12 cellular contexts compared by ENCODE assay signal in the genomic region with DNA sequence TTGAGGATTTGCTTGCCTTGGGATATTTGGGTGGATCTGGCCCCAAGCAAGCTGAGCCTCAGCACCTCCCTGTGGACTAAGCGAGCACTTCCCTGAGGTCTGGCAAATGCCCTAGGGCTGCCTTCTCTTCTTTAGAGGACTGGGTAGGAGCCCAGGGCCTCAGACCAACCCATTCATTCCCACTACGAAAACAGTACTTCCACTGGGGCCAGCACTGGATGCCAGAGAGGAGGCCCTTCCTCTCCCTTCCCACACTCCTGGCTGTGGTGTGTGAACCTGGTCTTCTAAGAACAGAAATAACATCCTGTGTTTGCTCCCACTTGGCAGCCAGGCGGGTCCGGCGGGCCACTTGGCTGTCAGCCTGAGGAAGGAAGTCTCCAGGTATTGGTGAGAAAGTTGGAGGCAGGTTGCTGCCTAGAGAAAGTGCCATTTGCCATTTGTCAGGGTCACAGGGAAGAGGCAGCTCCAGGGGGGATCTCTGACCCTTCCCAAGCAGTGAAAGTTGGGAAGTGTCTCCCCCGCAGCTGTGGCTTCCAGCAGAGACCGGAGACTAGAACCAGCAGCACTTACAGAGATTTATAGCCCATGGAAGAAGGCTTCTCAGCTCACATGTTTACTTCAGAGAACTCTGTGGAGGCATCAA.
DNase-seq lines count a peak whose midpoint lies in the region; ATAC-seq, FAIRE-seq and TF ChIP-seq lines count a peak whose summit lies in the region.
"Had no signal": no experiment of that assay in that cellular context is flagged by ENCODE, and none has a peak within 500 bp of the region (broad histone marks: within the 10 kb centered on the region; RNA-seq: fewer than 3 reads in every experiment).

No MANE protein-coding gene starts in this region.

- TF ChIP-seq RAD21 in H1 (IDR thresholded peaks at IDR 0.05 in 1 of 2, conservative IDR thresholded peaks at IDR 0.05 in 1 of 2; ENCODE audit: low read depth in 2 of 2, low read length in 2 of 2), result peak; percentile 70 to 81

- H3K4me3 ChIP-seq in right atrium auricular region (no peak overlapping the region), H1 (ENCODE audit: extremely low read depth in 1 of 4, insufficient read depth in 2 of 4, low read depth in 3 of 4, low read length in 4 of 4) (no peak overlapping the region)

- H3K9me3 ChIP-seq in right atrium auricular region (no peaks in the 10 kb centered on the region), H1 (ENCODE audit: insufficient read depth in 2 of 2, low read depth in 1 of 2, low read length in 1 of 2) (no peaks in the 10 kb centered on the region)

- no peak overlapping the region; the same call in 1 of the 2 replicates for H3K18ac ChIP-seq in H1 (ENCODE audit: extremely low read depth, low read length)

- peak overlapping the region in 1 of 2 donors; percentile 48 for H3K27ac ChIP-seq in right atrium auricular region
- H3K27ac ChIP-seq in H1 (ENCODE audit: low read depth, low read length), result 0 out of 2 replicates have a peak overlapping the region, but pooled peaks have one; percentile 5

- H3K36me3 ChIP-seq in right atrium auricular region (no peaks in the 10 kb centered on the region), H1 (ENCODE audit: control insufficient read depth in 2 of 4, insufficient read depth in 4 of 4, low read length in 3 of 4) (no peaks in the 10 kb centered on the region)

- H3K9ac ChIP-seq in H1 (replicated peaks in 1 of 4; ENCODE audit: extremely low read depth in 1 of 4, low read depth in 3 of 4, low read length in 3 of 4), result no peak overlapping the region

- H2BK5ac ChIP-seq in H1 (ENCODE audit: low read depth, low read length), result no peak overlapping the region

- no peak overlapping the region; the same call in 1 of the 2 replicates for H2BK20ac ChIP-seq in H1 (ENCODE audit: low read length)

- intact Hi-C loops in Right ventricle myocardium inferior (cut with DNase I), result no loop called here

- no peak overlapping the region; the same call in 1 of the 2 replicates for H2BK12ac ChIP-seq in H1 (ENCODE audit: low read depth, low read length)

- ATAC-seq in Right ventricle myocardium inferior, result peak; percentile 62
- no peak for ATAC-seq in GM19455 (IDR thresholded peaks at IDR 0.05; ENCODE audit: unreplicated experiment)
- no peak for ATAC-seq in HG03342 (IDR thresholded peaks at IDR 0.05; ENCODE audit: unreplicated experiment)

- no peak overlapping the region for H4K8ac ChIP-seq in H1 (ENCODE audit: extremely low read depth, insufficient read depth, low read length)

- H3K4me1 ChIP-seq in right atrium auricular region (peaks cover 0 to 14% of the 10 kb centered on the region in 2 donors), H1 (replicated peaks in 1 of 4; ENCODE audit: control insufficient read depth in 3 of 4, insufficient read depth in 4 of 4, low read length in 3 of 4) (peaks cover 3 to 11% (median 6%) of the 10 kb centered on the region in 4 experiments)

- no peak overlapping the region for H3K23ac ChIP-seq in H1 (ENCODE audit: insufficient read length)

- no peak for TF ChIP-seq POLR2A in H1 (IDR thresholded peaks at IDR 0.05; ENCODE audit: control extremely low read depth in 1 of 2, low read depth in 2 of 2, low read length in 2 of 2)

- CTCF ChIA-PET in H1 (lab: Charles Lee; ENCODE audit: partially characterized antibody), result interaction anchor here (0.5 to 2.4 kb wide), 13 partner anchors 13 to 439 kb away, joined by 3 to 9 read pairs (median 3); no protein-coding TSS in a partner anchor

- H2AK5ac ChIP-seq in H1 (ENCODE audit: low read depth, low read length), result no peak overlapping the region

- no peak overlapping the region for H3K14ac ChIP-seq in H1 (ENCODE audit: insufficient read length)

- no peak overlapping the region for H3K56ac ChIP-seq in H1 (replicated peaks; ENCODE audit: insufficient read length, low read depth, low read length)

- peak overlapping the region in 1 of 2 experiments; percentile 4; a peak in 1 of 4 replicates for H3K4me2 ChIP-seq in H1 (ENCODE audit: insufficient read depth in 1 of 2, low read depth in 2 of 2, low read length in 2 of 2)

- no peak overlapping the region for H4K5ac ChIP-seq in H1 (ENCODE audit: insufficient read length, low read depth, low read length)

- DNase-seq in Right ventricle myocardium inferior (ENCODE audit: missing footprints) (no peak), right atrium auricular region (ENCODE audit: low spot score) (no peak), H1 (ENCODE audit: low read depth in 1 of 2, low spot score in 2 of 2) (peak in 1 of 2 experiments; percentile 55), medulla oblongata (ENCODE audit: extremely low spot score) (peak; percentile 12), frontal cortex (ENCODE audit: low spot score in 2 of 2) (no peak), NCI-H1436 treated with DMSO at 0.1 percent for 48 hours (lab: John Stamatoyannopoulos, UW) (no peak)
- DNase-seq: AML-193, NCI-H1105, occipital lobe, T-helper 2 cell had no signal

- TF ChIP-seq CTCF in right atrium auricular region (IDR thresholded peaks at IDR 0.05) (peak in 1 of 2 donors; percentile 53), H1 (IDR thresholded peaks at IDR 0.05; ENCODE audit: control extremely low read depth in 1 of 3, insufficient read depth in 1 of 3, low read depth in 1 of 3, low read length in 3 of 3) (peak; percentile 55 to 60 (median 58))

- POLR2A ChIA-PET in H1 (lab: Charles Lee; ENCODE audit: partially characterized antibody), result interaction anchor here (0.8 to 1.0 kb wide), 2 partner anchors 175 to 346 kb away, joined by 3 to 5 read pairs; no protein-coding TSS in a partner anchor

- no peak for TF ChIP-seq EP300 in H1 (IDR thresholded peaks at IDR 0.05; ENCODE audit: borderline replicate concordance in 1 of 2, low read depth in 2 of 2, low read length in 2 of 2)

- H2AFZ ChIP-seq in H1 (ENCODE audit: low read length), result 0 out of 2 replicates have a peak overlapping the region, but pooled peaks have one; percentile 12

- H3K79me1 ChIP-seq in H1 (ENCODE audit: low read depth, low read length), result no peaks in the 10 kb centered on the region

- no peaks in the 10 kb centered on the region for H4K20me1 ChIP-seq in H1 (replicated peaks in 1 of 2; ENCODE audit: control insufficient read depth in 1 of 2, insufficient read depth in 2 of 2, low read length in 2 of 2)

- H3K23me2 ChIP-seq in H1 (ENCODE audit: low read depth, low read length), result no peaks in the 10 kb centered on the region

- no peaks in the 10 kb centered on the region for H3K79me2 ChIP-seq in H1 (ENCODE audit: control insufficient read depth in 1 of 2, insufficient read depth in 2 of 2, low read length in 2 of 2)

- FAIRE-seq in H1 (lab: Jason Lieb, UNC) (peak; percentile 57), frontal cortex (lab: Jason Lieb, UNC) (no peak)

- H3K27me3 ChIP-seq in right atrium auricular region (no peaks in the 10 kb centered on the region), H1 (replicated peaks in 1 of 4; ENCODE audit: control insufficient read depth in 3 of 4, extremely low read depth in 1 of 4, insufficient read depth in 3 of 4, low read length in 3 of 4) (peaks cover 0 to 2% (median 0%) of the 10 kb centered on the region in 4 experiments; a peak in 2 of 7 replicates)

- H4K91ac ChIP-seq in H1 (replicated peaks; ENCODE audit: insufficient read length, low read length), result no peak overlapping the region

- no peak overlapping the region for H2BK120ac ChIP-seq in H1 (replicated peaks; ENCODE audit: low read depth, low read length)

- peak overlapping the region; percentile 0 for H3K4ac ChIP-seq in H1 (replicated peaks; ENCODE audit: insufficient read length, low read depth, low read length)

- no peak overlapping the region for H2BK15ac ChIP-seq in H1 (ENCODE audit: low read length)

- WGBS in H1 (ENCODE audit: extremely low coverage in 1 of 2, insufficient coverage in 1 of 2, insufficient read length in 1 of 2, insufficient replicate concordance in 2 of 2, low coverage in 1 of 2, low lambda C conversion rate in 2 of 2, missing lambda C conversion rate in 1 of 2), 2 experiments, result 73% methylated on average over 7 of the region's 7 CpGs; no CpG with 5 or more reads in 1 of the 2 experiments

TF ChIP-seq in H1, 55 proteins besides CTCF, POLR2A, EP300 and RAD21:
- TF ChIP-seq MAFK (IDR thresholded peaks at IDR 0.05; ENCODE audit: low read depth, low read length), result no peak
- TF ChIP-seq TBP (IDR thresholded peaks at IDR 0.05; ENCODE audit: low read depth, low read length), result no peak
- TF ChIP-seq POLR2AphosphoS5 (IDR thresholded peaks at IDR 0.05; ENCODE audit: low read depth, low read length), result no peak
- no peak for TF ChIP-seq ASH2L (IDR thresholded peaks at IDR 0.05; ENCODE audit: low read length)
- TF ChIP-seq HDAC2 (IDR thresholded peaks at IDR 0.05; ENCODE audit: borderline replicate concordance in 1 of 2, low read depth in 2 of 2, low read length in 2 of 2), result no peak
- TF ChIP-seq, protein P1, sequence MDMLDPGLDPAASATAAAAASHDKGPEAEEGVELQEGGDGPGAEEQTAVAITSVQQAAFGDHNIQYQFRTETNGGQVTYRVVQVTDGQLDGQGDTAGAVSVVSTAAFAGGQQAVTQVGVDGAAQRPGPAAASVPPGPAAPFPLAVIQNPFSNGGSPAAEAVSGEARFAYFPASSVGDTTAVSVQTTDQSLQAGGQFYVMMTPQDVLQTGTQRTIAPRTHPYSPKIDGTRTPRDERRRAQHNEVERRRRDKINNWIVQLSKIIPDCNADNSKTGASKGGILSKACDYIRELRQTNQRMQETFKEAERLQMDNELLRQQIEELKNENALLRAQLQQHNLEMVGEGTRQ (IDR thresholded peaks at IDR 0.05; ENCODE audit: low read length), result no peak
- TF ChIP-seq CREB1 (IDR thresholded peaks at IDR 0.05), result no peak
- TF ChIP-seq KDM1A (IDR thresholded peaks at IDR 0.05; ENCODE audit: borderline replicate concordance, low read length), result no peak
- no peak for TF ChIP-seq PHF8 (conservative IDR thresholded peaks at IDR 0.05; ENCODE audit: low read depth, low read length)
- TF ChIP-seq HDAC6 (IDR thresholded peaks at IDR 0.05; ENCODE audit: low read depth, low read length), result no peak
- TF ChIP-seq SRF (IDR thresholded peaks at IDR 0.05; ENCODE audit: low read depth, low read length), result no peak
